8 cellular contexts compared by ENCODE assay signal in genomic region chr19:56076413-56076998, GRCh38. TPM values are rescaled to one million over a fixed set of nuclear protein-coding genes. Genes with fewer than 3 reads are reported as not detected.
DNase-seq lines count a peak whose midpoint lies in the region; ATAC-seq, FAIRE-seq and TF ChIP-seq lines count a peak whose summit lies in the region.

No MANE protein-coding gene starts in this region.

- no peaks in the 10 kb centered on the region for H3K27me3 ChIP-seq in Peyer's patch

- no peak overlapping the region for H3K4me3 ChIP-seq in Peyer's patch
- H3K4me3 ChIP-seq in astrocyte of the spinal cord (ENCODE audit: low read depth, low read length), result no peak overlapping the region

- no peaks in the 10 kb centered on the region for H3K36me3 ChIP-seq in Peyer's patch

- TF ChIP-seq POLR2A in Peyer's patch (IDR thresholded peaks at IDR 0.05), result no peak

- H3K4me1 ChIP-seq in Peyer's patch, result peaks cover 0 to 9% (median 2%) of the 10 kb centered on the region in 4 donors

- in situ Hi-C loops in astrocyte of the spinal cord (cut with HindIII; ENCODE audit: low sequenced_read_pairs), result no loop called here

- TF ChIP-seq CTCF in Peyer's patch (IDR thresholded peaks at IDR 0.05) (peak; percentile 44 to 86 (median 76)), astrocyte of the spinal cord (IDR thresholded peaks at IDR 0.05; ENCODE audit: low read depth, low read length) (peak; percentile 91)

- FAIRE-seq in islet of Langerhans (lab: Jason Lieb, UNC), result peak; percentile 45

- H3K9me3 ChIP-seq in Peyer's patch, result no peaks in the 10 kb centered on the region

- ATAC-seq in HG03571 (IDR thresholded peaks at IDR 0.05; ENCODE audit: unreplicated experiment) (no peak), HG02938 (IDR thresholded peaks at IDR 0.05; ENCODE audit: unreplicated experiment) (no peak)

- DNase-seq in DMS79 (lab: John Stamatoyannopoulos, UW), result peak; percentile 5
- peak in 49 of 76 experiments; percentile 6 to 75 (median 42) for DNase-seq in HUDEP-2 (lab: John Stamatoyannopoulos, UW; ENCODE audit: unreplicated experiment in 76 of 76)
- DNase-seq in Peyer's patch, result peak in 2 of 3 donors; percentile 54 to 80
- DNase-seq in astrocyte of the spinal cord (ENCODE audit: low read depth, low spot score), result peak; percentile 48
- peak; percentile 31 for DNase-seq in stimulated activated CD8-positive, alpha-beta memory T cell treated with anti-CD3 and anti-CD28 coated beads, Interleukin-4, amount 100 ng/mL, for 24 hours (ENCODE audit: low read depth)

- no peak overlapping the region for H3K27ac ChIP-seq in Peyer's patch

RNA-seq across cellular contexts. Expression of gene ZNF787, which starts 44.6 kb away (rescaled TPM):
- 10 to 100 TPM; 19.0 to 42.1 (median 26.9) TPM for total RNA-seq in Peyer's patch

Comparison
In these comparisons a context has a peak if more than half of its experiments do, and no peak if none do; other contexts are left out.
1. DNase-seq: peak in every context shown above with its lines; median percentile 67 in Peyer's patch; 48 in astrocyte of the spinal cord; 42 in HUDEP-2; 31 in stimulated activated CD8-positive, alpha-beta memory T cell treated with anti-CD3 and anti-CD28 coated beads, Interleukin-4, amount 100 ng/mL, for 24 hours; 5 in DMS79.